ENCODE assay signal across 28 cellular contexts in genomic region chr7:129689995-129690581, GRCh38.
DNase-seq lines count a peak whose midpoint lies in the region; ATAC-seq, FAIRE-seq and TF ChIP-seq lines count a peak whose summit lies in the region.
"Had no signal": no experiment of that assay in that cellular context is flagged by ENCODE, and none has a peak within 500 bp of the region (broad histone marks: within the 10 kb centered on the region; RNA-seq: fewer than 3 reads in every experiment).

No MANE protein-coding gene starts in this region.

- H4K5ac ChIP-seq in IMR-90 (ENCODE audit: low read depth, low read length), result no peak overlapping the region

- TF ChIP-seq POLR2A in IMR-90 (IDR thresholded peaks at IDR 0.05; ENCODE audit: low read depth, low read length), result no peak
- TF ChIP-seq POLR2A in erythroblast (IDR thresholded peaks at IDR 0.05; ENCODE audit: low read length), result no peak

- H3K23ac ChIP-seq in IMR-90 (ENCODE audit: low read depth, low read length), result no peak overlapping the region

- H3K27me3 Mint-ChIP-seq in WTC11 (ENCODE audit: low read depth), result no peaks in the 10 kb centered on the region
- H3K27me3 Mint-ChIP-seq: IgD-negative memory B cell had no signal

- FAIRE-seq in small intestine (lab: Jason Lieb, UNC), result no peak
- FAIRE-seq: GM18507 had no signal

- no peaks in the 10 kb centered on the region for H4K20me1 ChIP-seq in IMR-90 (ENCODE audit: insufficient read depth, low read length)

- peak overlapping the region; percentile 15 for H2AK9ac ChIP-seq in IMR-90 (replicated peaks; ENCODE audit: low read depth, low read length, poor library complexity)

- intact Hi-C loops in IMR-90 (cut with micrococcal nuclease) (no loop called here), ascending aorta (cut with DNase I) (no loop called here)

- TF ChIP-seq CTCF in IMR-90 (conservative IDR thresholded peaks at IDR 0.05; ENCODE audit: low read depth, low read length), result no peak
- TF ChIP-seq CTCF in WTC11 (IDR thresholded peaks at IDR 0.05), result no peak
- TF ChIP-seq CTCF in ascending aorta (IDR thresholded peaks at IDR 0.05), result no peak

- peak overlapping the region; percentile 47 for H2AFZ ChIP-seq in IMR-90 (replicated peaks; ENCODE audit: low read length, poor library complexity)
- H2AFZ ChIP-seq: hepatocyte had no signal

- DNase-seq in IMR-90 (no peak), NCI-H2196 (lab: John Stamatoyannopoulos, UW; ENCODE audit: unreplicated experiment) (peak; percentile 73), WTC11 (ENCODE audit: low spot score) (no peak), small intestine (peak; percentile 5), erythroblast (lab: John Stamatoyannopoulos, UW) (no peak), ascending aorta (ENCODE audit: low spot score in 2 of 2) (no peak)
- DNase-seq: activated CD4-positive, alpha-beta T cell treated with anti-CD3 and anti-CD28 coated beads, Interleukin-2, amount 50 U/mL, for 4 hours; activated naive CD4-positive, alpha-beta T cell; activated T-cell treated with anti-CD3 and anti-CD28 coated beads for 4 hours; amniotic stem cell; foreskin melanocyte; islet precursor cell; MG63; NCI-H187; occipital lobe; retina; spleen; stimulated activated CD4-positive, alpha-beta T cell treated with anti-CD3 and anti-CD28 coated beads, Interleukin-4, amount 100 ng/mL, for 24 hours; stomach had no signal

- peaks cover 0 to 14% of the 10 kb centered on the region in 2 experiments; a peak in 3 of 4 replicates for H3K79me1 ChIP-seq in IMR-90 (ENCODE audit: low read depth in 1 of 2, low read length in 2 of 2)

- H3K36me3 Mint-ChIP-seq in WTC11, result peaks cover 16% of the 10 kb centered on the region

- H3K27ac Mint-ChIP-seq in WTC11, result 0 out of 2 replicates have a peak overlapping the region, but pooled peaks have one; percentile 45
- H3K27ac Mint-ChIP-seq: IgD-negative memory B cell; T-helper 1 cell treated with Interleukin-12 subunit alpha and Interleukin-12 subunit beta and Interleukin-4 antibody, amounts not matched to agents 30 μg/mL and 1 μg/mL, for 36 hours had no signal

- CTCF ChIA-PET in IMR-90 (lab: Yijun Ruan, JAX) (no interaction called here), WTC11 (lab: Charles Lee) (no interaction called here)

- H4K8ac ChIP-seq in IMR-90 (ENCODE audit: low read depth in 2 of 2, low read length in 2 of 2), result no peak overlapping the region

- H3K9ac ChIP-seq in IMR-90 (ENCODE audit: low read depth, low read length), result no peak overlapping the region

- TF ChIP-seq RAD21 in IMR-90 (IDR thresholded peaks at IDR 0.05; ENCODE audit: low read length), result no peak

- H3K4me2 ChIP-seq in IMR-90 (ENCODE audit: low read depth, low read length), result no peak overlapping the region
- H3K4me2 ChIP-seq: hepatocyte had no signal

- peaks cover 11% of the 10 kb centered on the region for H3K9me1 ChIP-seq in IMR-90 (ENCODE audit: insufficient read depth, low read length)

- dilution Hi-C loops in IMR-90 (cut with HindIII; ENCODE audit: low sequenced_read_pairs, unreplicated experiment), result no loop called here

- no peak overlapping the region for H2BK15ac ChIP-seq in IMR-90 (ENCODE audit: low read depth, low read length)

- H3K14ac ChIP-seq in IMR-90 (replicated peaks; ENCODE audit: low read depth, low read length), result no peak overlapping the region

- peaks cover 5% of the 10 kb centered on the region; the same call in 1 of the 2 replicates for H3K4me1 Mint-ChIP-seq in WTC11

- H4K91ac ChIP-seq in IMR-90 (ENCODE audit: insufficient read depth, low read depth, low read length), result no peak overlapping the region

- no peaks in the 10 kb centered on the region for H3K9me3 ChIP-seq in IMR-90 (ENCODE audit: control insufficient read depth, insufficient read depth, low read length)
- H3K9me3 ChIP-seq in small intestine (ENCODE audit: control insufficient read depth, low read depth), result no peaks in the 10 kb centered on the region
- H3K9me3 ChIP-seq in ascending aorta, result no peaks in the 10 kb centered on the region
- H3K9me3 ChIP-seq: MG63, SJCRH30, spleen, stomach had no signal

- H3K4me3 ChIP-seq in IMR-90 (ENCODE audit: insufficient read depth, low read depth, low read length) (no peak overlapping the region), small intestine (ENCODE audit: low read depth in 1 of 2, low read length in 2 of 2) (no peak overlapping the region), ascending aorta (no peak overlapping the region)
- H3K4me3 ChIP-seq: cardiac muscle cell, hepatocyte, MG63, SJCRH30, spleen, stomach had no signal

- no peak overlapping the region for H2BK20ac ChIP-seq in IMR-90 (ENCODE audit: low read depth, low read length)

- in situ Hi-C loops in IMR-90 (cut with MboI; ENCODE audit: low sequenced_read_pairs), result no loop called here

- 90% methylated on average over 3 of the region's 6 CpGs; no CpG with 5 or more reads in 1 of the 2 experiments for WGBS in IMR-90 (ENCODE audit: extremely low coverage in 2 of 2, insufficient read length in 1 of 2), 2 experiments
- WGBS in small intestine, 3 donors, result 93 to 94% (median 94%) methylated on average over 6 of the region's 6 CpGs

- no TSS peak for BruUV-seq in IMR-90 (replicated peaks; lab: Mats Ljungman, UMichigan)

- H3K9me3 Mint-ChIP-seq in WTC11, result no peaks in the 10 kb centered on the region
- H3K9me3 Mint-ChIP-seq: IgD-negative memory B cell; T-helper 1 cell treated with Interleukin-12 subunit alpha and Interleukin-12 subunit beta and Interleukin-4 antibody, amounts not matched to agents 30 μg/mL and 1 μg/mL, for 36 hours had no signal

- H2AK5ac ChIP-seq in IMR-90 (ENCODE audit: low read depth, low read length), result no peak overlapping the region

- H3K27ac ChIP-seq in IMR-90 (ENCODE audit: insufficient read depth, low read length), result no peak overlapping the region
- no peak overlapping the region for H3K27ac ChIP-seq in small intestine (ENCODE audit: low read depth in 1 of 2, low read length in 1 of 2)
- H3K27ac ChIP-seq in ascending aorta, result no peak overlapping the region
- H3K27ac ChIP-seq: cardiac muscle cell, hepatocyte, SJCRH30, spleen, stomach, VCaP had no signal

- H3K36me3 ChIP-seq in IMR-90 (ENCODE audit: control insufficient read depth, insufficient read depth, low read length) (peaks cover 9% of the 10 kb centered on the region), small intestine (ENCODE audit: control insufficient read depth in 2 of 2, insufficient read depth in 2 of 2, low read length in 2 of 2) (peaks cover 3 to 6% of the 10 kb centered on the region in 2 donors), ascending aorta (peaks cover 20 to 40% of the 10 kb centered on the region in 2 donors)
- H3K36me3 ChIP-seq: cardiac muscle cell, MG63 had no signal

- H3K4me3 Mint-ChIP-seq in WTC11, result no peak overlapping the region
- H3K4me3 Mint-ChIP-seq: IgD-negative memory B cell; T-helper 1 cell treated with Interleukin-12 subunit alpha and Interleukin-12 subunit beta and Interleukin-4 antibody, amounts not matched to agents 30 μg/mL and 1 μg/mL, for 36 hours had no signal

- no peak overlapping the region for H3K18ac ChIP-seq in IMR-90 (ENCODE audit: low read depth, low read length)

- no peak overlapping the region for H2BK5ac ChIP-seq in IMR-90 (ENCODE audit: low read depth, low read length, poor library complexity, severe bottlenecking)

- POLR2A ChIA-PET in IMR-90 (lab: Charles Lee; ENCODE audit: unreplicated experiment) (no interaction called here), WTC11 (lab: Charles Lee) (no interaction called here)

- H2BK120ac ChIP-seq in IMR-90 (ENCODE audit: low read depth, low read length), result peak overlapping the region; percentile 2; the same call in 1 of the 2 replicates

- H3K27me3 ChIP-seq in IMR-90 (ENCODE audit: control insufficient read depth, insufficient read depth, low read length) (no peaks in the 10 kb centered on the region), small intestine (ENCODE audit: control insufficient read depth in 2 of 2, insufficient read depth in 2 of 2, low read length in 2 of 2) (no peaks in the 10 kb centered on the region), ascending aorta (no peaks in the 10 kb centered on the region)
- H3K27me3 ChIP-seq: cardiac muscle cell, hepatocyte, MG63, SJCRH30, spleen, stomach had no signal

- ATAC-seq in IMR-90 (ENCODE audit: low read depth) (no peak), WTC11 (no peak), HG03280 (IDR thresholded peaks at IDR 0.05; ENCODE audit: unreplicated experiment) (no peak)
- ATAC-seq: Panc1 had no signal

- H3K56ac ChIP-seq in IMR-90 (ENCODE audit: extremely low read depth, insufficient read depth, low read length), result no peak overlapping the region

- peak overlapping the region; percentile 46 for H3K4ac ChIP-seq in IMR-90 (ENCODE audit: low read depth, low read length)

- H3K4me1 ChIP-seq in IMR-90 (ENCODE audit: control insufficient read depth, insufficient read depth, low read length) (peaks cover 2% of the 10 kb centered on the region), small intestine (ENCODE audit: control insufficient read depth in 2 of 2, insufficient read depth in 1 of 2, low read depth in 1 of 2, low read length in 1 of 2) (no peaks in the 10 kb centered on the region), ascending aorta (no peaks in the 10 kb centered on the region)
- H3K4me1 ChIP-seq: SJCRH30, spleen had no signal

TF ChIP-seq in IMR-90, 13 proteins besides CTCF, POLR2A, EP300 and RAD21 (continues in another document):
- TF ChIP-seq SMC3 (IDR thresholded peaks at IDR 0.05; ENCODE audit: low read depth, low read length), result no peak
- TF ChIP-seq CEBPB (IDR thresholded peaks at IDR 0.05; ENCODE audit: low read depth, low read length), result no peak
- no peak for TF ChIP-seq FOS (IDR thresholded peaks at IDR 0.05; ENCODE audit: low read depth, low read length)

TF ChIP-seq in WTC11, 78 proteins besides CTCF, POLR2A, EP300 and RAD21 (continues in another document):
- TF ChIP-seq, protein P1, sequence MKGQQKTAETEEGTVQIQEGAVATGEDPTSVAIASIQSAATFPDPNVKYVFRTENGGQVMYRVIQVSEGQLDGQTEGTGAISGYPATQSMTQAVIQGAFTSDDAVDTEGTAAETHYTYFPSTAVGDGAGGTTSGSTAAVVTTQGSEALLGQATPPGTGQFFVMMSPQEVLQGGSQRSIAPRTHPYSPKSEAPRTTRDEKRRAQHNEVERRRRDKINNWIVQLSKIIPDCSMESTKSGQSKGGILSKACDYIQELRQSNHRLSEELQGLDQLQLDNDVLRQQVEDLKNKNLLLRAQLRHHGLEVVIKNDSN (CRISPR knock-in tag; IDR thresholded peaks at IDR 0.05), result no peak
- TF ChIP-seq ETV6 (CRISPR knock-in tag; IDR thresholded peaks at IDR 0.05) (no peak), CREM (CRISPR knock-in tag; IDR thresholded peaks at IDR 0.05) (no peak), ZNF219 (CRISPR knock-in tag; IDR thresholded peaks at IDR 0.05; ENCODE audit: borderline replicate concordance) (no peak), NFYB (CRISPR knock-in tag; conservative IDR thresholded peaks at IDR 0.05; ENCODE audit: low read depth) (no peak)
- TF ChIP-seq, protein P2, sequence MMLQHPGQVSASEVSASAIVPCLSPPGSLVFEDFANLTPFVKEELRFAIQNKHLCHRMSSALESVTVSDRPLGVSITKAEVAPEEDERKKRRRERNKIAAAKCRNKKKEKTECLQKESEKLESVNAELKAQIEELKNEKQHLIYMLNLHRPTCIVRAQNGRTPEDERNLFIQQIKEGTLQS (CRISPR knock-in tag; conservative IDR thresholded peaks at IDR 0.05), result no peak

Comparison
In these comparisons a context has a peak if more than half of its experiments do, and no peak if none do; other contexts are left out.
1. DNase-seq: peak in NCI-H2196 (single experiment) and small intestine (single experiment); none in IMR-90 (single experiment), WTC11 (single experiment), erythroblast (0 of 2) and ascending aorta (0 of 2).